ENCODE assay signal across 8 cellular contexts in the genomic region with DNA sequence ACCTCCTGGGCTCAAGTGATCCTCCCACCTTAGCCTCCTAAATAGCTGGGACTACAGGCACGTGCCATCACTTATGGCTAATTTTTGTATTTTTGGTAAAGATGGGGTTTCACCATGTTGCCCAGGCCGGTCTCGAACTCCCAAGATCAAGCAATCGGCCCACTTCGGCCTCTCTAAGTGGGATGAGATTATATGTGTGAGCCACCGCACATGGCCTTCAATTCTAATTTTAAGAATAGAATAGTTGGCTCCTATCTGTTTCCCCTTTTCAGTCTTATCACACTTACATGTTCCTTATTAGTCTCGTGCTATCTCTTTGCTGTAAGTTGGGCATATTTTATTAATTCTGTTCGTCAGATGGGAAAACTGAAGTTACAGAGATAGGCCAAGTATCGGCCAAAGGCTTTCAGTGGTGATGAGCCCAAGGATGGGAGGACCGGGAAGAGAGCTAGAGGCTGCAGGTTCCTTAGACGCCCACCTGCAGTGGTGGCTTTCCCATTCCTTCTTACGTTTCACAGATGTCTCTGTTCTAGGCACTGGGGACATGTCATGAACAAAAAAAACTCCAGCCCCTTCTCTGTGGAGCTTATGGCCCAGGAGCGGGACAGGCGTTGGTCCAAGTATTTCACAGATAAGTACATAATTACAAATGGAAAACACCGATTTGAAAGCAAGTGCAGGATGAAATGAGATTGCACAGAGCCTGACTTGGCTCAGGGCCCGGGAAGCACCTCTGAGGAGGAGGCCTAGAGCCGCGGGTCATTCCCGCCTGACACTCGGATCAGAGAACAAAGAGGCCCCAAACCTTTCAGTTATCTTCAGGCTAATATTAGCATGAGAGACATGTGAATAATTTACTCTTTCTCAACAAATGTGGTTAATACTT.
A peak's percentile ranks its signal among the peaks of the same experiment; 100 is the strongest.
DNase-seq lines count a peak whose midpoint lies in the region; ATAC-seq, FAIRE-seq and TF ChIP-seq lines count a peak whose summit lies in the region.

No MANE protein-coding gene starts in this region.

- peak overlapping the region in 1 of 2 donors; percentile 56 for H3K4me3 ChIP-seq in ascending aorta
- H3K4me3 ChIP-seq in mucosa of descending colon = no peak overlapping the region

- intact Hi-C loops in ascending aorta (cut with DNase I) (loop anchor here (1.0 to 5.0 kb wide), 3 partner anchors 91 to 243 kb away; a partner anchor contains a TSS), mucosa of descending colon (cut with DNase I, micrococcal nuclease) (no loop called here)

- no peaks in the 10 kb centered on the region for H3K27me3 ChIP-seq in ascending aorta

- DNase-seq in GM19239 (ENCODE audit: insufficient read length, low spot score) (no peak), NCI-H1105 treated with DMSO at 0.1 percent for 48 hours (lab: John Stamatoyannopoulos, UW) (peak; percentile 89), ascending aorta (ENCODE audit: low spot score in 2 of 2) (no peak), mucosa of descending colon (peak in 2 of 3 donors; percentile 40 to 52), frontal cortex (ENCODE audit: low spot score in 2 of 2) (no peak), UCSD-AML1 (lab: John Stamatoyannopoulos, UW; ENCODE audit: unreplicated experiment) (no peak)
- no peak for DNase-seq in central memory CD4-positive, alpha-beta T cell
- no peak for DNase-seq in stimulated activated naive CD8-positive, alpha-beta T cell treated with anti-CD3 and anti-CD28 coated beads, Interleukin-15, amount 100 ng/mL, for 72 hours

- H3K36me3 ChIP-seq in ascending aorta = no peaks in the 10 kb centered on the region
- no peaks in the 10 kb centered on the region for H3K36me3 ChIP-seq in mucosa of descending colon (ENCODE audit: low read depth)

- peak overlapping the region; percentile 56 to 81 for H3K27ac ChIP-seq in ascending aorta

- H3K9me3 Mint-ChIP-seq in stimulated activated naive CD8-positive, alpha-beta T cell treated with anti-CD3 and anti-CD28 coated beads, Interleukin-15, amount 100 ng/mL, for 72 hours = no peaks in the 10 kb centered on the region

- peaks cover 14% of the 10 kb centered on the region for H3K4me1 Mint-ChIP-seq in stimulated activated naive CD8-positive, alpha-beta T cell treated with anti-CD3 and anti-CD28 coated beads, Interleukin-15, amount 100 ng/mL, for 72 hours

- H3K4me3 Mint-ChIP-seq in stimulated activated naive CD8-positive, alpha-beta T cell treated with anti-CD3 and anti-CD28 coated beads, Interleukin-15, amount 100 ng/mL, for 72 hours = no peak overlapping the region

- H3K27me3 Mint-ChIP-seq in stimulated activated naive CD8-positive, alpha-beta T cell treated with anti-CD3 and anti-CD28 coated beads, Interleukin-15, amount 100 ng/mL, for 72 hours = no peaks in the 10 kb centered on the region

- H3K9me3 ChIP-seq in ascending aorta (no peaks in the 10 kb centered on the region), mucosa of descending colon (no peaks in the 10 kb centered on the region)

- TF ChIP-seq CTCF in ascending aorta (IDR thresholded peaks at IDR 0.05) (no peak), mucosa of descending colon (IDR thresholded peaks at IDR 0.05) (no peak)

- peak; percentile 30 for ATAC-seq in mucosa of descending colon
- ATAC-seq in stimulated activated naive CD8-positive, alpha-beta T cell treated with anti-CD3 and anti-CD28 coated beads, Interleukin-15, amount 100 ng/mL, for 72 hours = no peak

- H3K4me1 ChIP-seq in ascending aorta (peaks cover 0 to 13% of the 10 kb centered on the region in 2 donors), mucosa of descending colon (ENCODE audit: low read depth) (no peaks in the 10 kb centered on the region)

- FAIRE-seq in GM19239 (lab: Jason Lieb, UNC) (peak; percentile 76), frontal cortex (lab: Jason Lieb, UNC) (no peak)

- no peak overlapping the region for H3K27ac Mint-ChIP-seq in stimulated activated naive CD8-positive, alpha-beta T cell treated with anti-CD3 and anti-CD28 coated beads, Interleukin-15, amount 100 ng/mL, for 72 hours

Comparison
In these comparisons a context has a peak if more than half of its experiments do, and no peak if none do; other contexts are left out.
1. DNase-seq: peak in NCI-H1105 treated with DMSO at 0.1 percent for 48 hours (single experiment) and mucosa of descending colon (2 of 3); none in GM19239 (single experiment), ascending aorta (0 of 2), frontal cortex (0 of 2), central memory CD4-positive, alpha-beta T cell (single experiment), stimulated activated naive CD8-positive, alpha-beta T cell treated with anti-CD3 and anti-CD28 coated beads, Interleukin-15, amount 100 ng/mL, for 72 hours (0 of 2) and UCSD-AML1 (single experiment).